Comparison of ENCODE assay signal across 9 cellular contexts in the genomic region with DNA sequence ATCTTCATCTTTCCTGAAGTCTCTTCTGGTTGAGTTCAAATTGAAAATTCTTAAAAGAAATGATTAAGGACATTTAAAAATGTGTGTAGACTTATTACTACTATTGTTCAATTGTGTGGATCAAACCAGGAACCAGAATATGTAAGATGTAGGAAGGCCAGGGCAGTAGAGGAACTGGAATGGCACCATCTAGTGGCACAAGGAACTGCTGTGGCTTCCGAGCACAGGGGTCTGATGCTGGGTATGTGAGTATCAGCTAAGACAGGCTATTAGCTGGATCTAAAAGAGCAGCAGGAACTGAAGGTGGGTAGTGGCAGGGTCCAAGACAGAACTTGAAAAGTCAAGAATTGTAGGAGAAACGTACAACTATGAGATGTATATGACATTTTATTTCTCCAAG.
DNase-seq lines count a peak whose midpoint lies in the region; ATAC-seq and TF ChIP-seq lines count a peak whose summit lies in the region.
"Had no signal": no experiment of that assay in that cellular context is flagged by ENCODE, and none has a peak within 500 bp of the region (broad histone marks: within the 10 kb centered on the region; RNA-seq: fewer than 3 reads in every experiment).

No MANE protein-coding gene starts in this region.

- H3K4me3 ChIP-seq in MM.1S (ENCODE audit: low read length) (no peak overlapping the region), body of pancreas (no peak overlapping the region), neural progenitor cell (no peak overlapping the region), esophagus muscularis mucosa (no peak overlapping the region)
- H3K4me3 ChIP-seq: SJSA1 had no signal

- H3K9ac ChIP-seq in MM.1S (ENCODE audit: low read length): no peak overlapping the region
- H3K9ac ChIP-seq in neural progenitor cell: no peak overlapping the region

- no peak for TF ChIP-seq POLR2A in body of pancreas (IDR thresholded peaks at IDR 0.05)
- TF ChIP-seq POLR2A in esophagus muscularis mucosa (IDR thresholded peaks at IDR 0.05; ENCODE audit: low read depth): no peak

- H4K20me1 ChIP-seq in MM.1S (ENCODE audit: insufficient read depth, low read length) (no peaks in the 10 kb centered on the region), neural progenitor cell (ENCODE audit: low read depth) (no peaks in the 10 kb centered on the region)

- TF ChIP-seq EP300 in esophagus muscularis mucosa (IDR thresholded peaks at IDR 0.05): no peak

- H3K36me3 ChIP-seq in MM.1S (replicated peaks; ENCODE audit: insufficient read depth, low read length) (no peaks in the 10 kb centered on the region), body of pancreas (replicated peaks in 1 of 2; ENCODE audit: insufficient read depth in 1 of 2, low read depth in 2 of 2) (no peaks in the 10 kb centered on the region), neural progenitor cell (no peaks in the 10 kb centered on the region), esophagus muscularis mucosa (no peaks in the 10 kb centered on the region)
- H3K36me3 ChIP-seq: SJSA1 had no signal

- H3F3A ChIP-seq in MM.1S (ENCODE audit: insufficient read depth, low read length) (no peaks in the 10 kb centered on the region), neural progenitor cell (ENCODE audit: low read depth) (no peaks in the 10 kb centered on the region)

- H3K4me1 Mint-ChIP-seq in neural progenitor cell: no peaks in the 10 kb centered on the region

- H3K4me1 ChIP-seq in MM.1S (ENCODE audit: low read length): no peaks in the 10 kb centered on the region
- H3K4me1 ChIP-seq in body of pancreas: no peaks in the 10 kb centered on the region
- H3K4me1 ChIP-seq in neural progenitor cell: no peaks in the 10 kb centered on the region
- H3K4me1 ChIP-seq in esophagus muscularis mucosa: no peaks in the 10 kb centered on the region
- H3K4me1 ChIP-seq: SJSA1 had no signal

- no peaks in the 10 kb centered on the region for H3K9me2 ChIP-seq in MM.1S (replicated peaks; ENCODE audit: insufficient read depth, low read length)

- no peak overlapping the region for H2AFZ ChIP-seq in MM.1S (ENCODE audit: low read length)
- no peak overlapping the region for H2AFZ ChIP-seq in neural progenitor cell (replicated peaks)

- H3K9me3 Mint-ChIP-seq in neural progenitor cell: no peaks in the 10 kb centered on the region

- H3K27me3 Mint-ChIP-seq in neural progenitor cell (ENCODE audit: insufficient read depth, low read depth): no peaks in the 10 kb centered on the region

- DNase-seq in ELR (ENCODE audit: low read depth) (peak; percentile 35), MM.1S (no peak), body of pancreas (peak in 2 of 4 donors; percentile 11 to 26), neural progenitor cell (ENCODE audit: low spot score) (peak; percentile 57), esophagus muscularis mucosa (ENCODE audit: extremely low spot score) (no peak), DMS114 treated with DMSO at 0.1 percent for 48 hours (lab: John Stamatoyannopoulos, UW; ENCODE audit: unreplicated experiment) (no peak)

- H3K27me3 ChIP-seq in MM.1S (replicated peaks; ENCODE audit: insufficient read depth, low read length) (no peaks in the 10 kb centered on the region), body of pancreas (no peaks in the 10 kb centered on the region), neural progenitor cell (no peaks in the 10 kb centered on the region), esophagus muscularis mucosa (no peaks in the 10 kb centered on the region)
- H3K27me3 ChIP-seq: SJSA1 had no signal

- H3K4me2 ChIP-seq in MM.1S (ENCODE audit: low read depth, low read length): no peak overlapping the region
- no peak overlapping the region for H3K4me2 ChIP-seq in neural progenitor cell

- no peak overlapping the region for H3K4me3 Mint-ChIP-seq in neural progenitor cell

- TF ChIP-seq CTCF in MM.1S (IDR thresholded peaks at IDR 0.05; ENCODE audit: low read length) (peak; percentile 57), body of pancreas (IDR thresholded peaks at IDR 0.05) (peak in 6 of 7 experiments; percentile 19 to 43 (median 26)), neural progenitor cell (IDR thresholded peaks at IDR 0.05) (peak; percentile 70), esophagus muscularis mucosa (IDR thresholded peaks at IDR 0.05) (peak in 1 of 3 experiments; percentile 17)

- no peaks in the 10 kb centered on the region for H3K36me3 Mint-ChIP-seq in neural progenitor cell

- intact Hi-C loops in body of pancreas (cut with DNase I) (no loop called here), esophagus muscularis mucosa (cut with DNase I) (no loop called here)

- ATAC-seq in GM21717 (IDR thresholded peaks at IDR 0.05; ENCODE audit: unreplicated experiment) (peak; percentile 89), body of pancreas (no peak), HG03108 (IDR thresholded peaks at IDR 0.05; ENCODE audit: unreplicated experiment) (no peak)

- H3K27ac ChIP-seq in MM.1S (ENCODE audit: low read length): no peak overlapping the region
- no peak overlapping the region for H3K27ac ChIP-seq in body of pancreas
- no peak overlapping the region for H3K27ac ChIP-seq in neural progenitor cell
- no peak overlapping the region for H3K27ac ChIP-seq in esophagus muscularis mucosa (replicated peaks in 1 of 4)
- H3K27ac ChIP-seq: SJSA1 had no signal

- H3K27ac Mint-ChIP-seq in neural progenitor cell: no peak overlapping the region

- 34 to 44% methylated on average over 2 of the region's 2 CpGs for WGBS in body of pancreas, 2 donors
- WGBS in esophagus muscularis mucosa: 81% methylated on average over 2 of the region's 2 CpGs

- no peaks in the 10 kb centered on the region for H3K9me3 ChIP-seq in MM.1S (replicated peaks; ENCODE audit: insufficient read depth, low read length)
- no peaks in the 10 kb centered on the region for H3K9me3 ChIP-seq in body of pancreas
- no peaks in the 10 kb centered on the region for H3K9me3 ChIP-seq in neural progenitor cell (ENCODE audit: low read depth)
- no peaks in the 10 kb centered on the region for H3K9me3 ChIP-seq in esophagus muscularis mucosa
- H3K9me3 ChIP-seq: SJSA1 had no signal

- no peaks in the 10 kb centered on the region for H3K79me2 ChIP-seq in MM.1S (ENCODE audit: low read length)
- H3K79me2 ChIP-seq in neural progenitor cell (ENCODE audit: low read depth): no peaks in the 10 kb centered on the region

Comparison
In these comparisons a context has a peak if more than half of its experiments do, and no peak if none do; other contexts are left out.
1. DNase-seq: peak in ELR (single experiment) and neural progenitor cell (single experiment); none in MM.1S (single experiment), esophagus muscularis mucosa (single experiment) and DMS114 treated with DMSO at 0.1 percent for 48 hours (single experiment).